ENCODE assay signal across 15 cellular contexts in genomic region chr1:8434104-8434503, GRCh38.
A peak's percentile ranks its signal among the peaks of the same experiment; 100 is the strongest.
DNase-seq lines count a peak whose midpoint lies in the region; ATAC-seq and TF ChIP-seq lines count a peak whose summit lies in the region.
"Had no signal": no experiment of that assay in that cellular context is flagged by ENCODE, and none has a peak within 500 bp of the region (broad histone marks: within the 10 kb centered on the region; RNA-seq: fewer than 3 reads in every experiment).

No MANE protein-coding gene starts in this region.

- H4K5ac ChIP-seq in mesendoderm (ENCODE audit: low read length): no peak overlapping the region

- TF ChIP-seq EP300 in esophagus muscularis mucosa (IDR thresholded peaks at IDR 0.05): no peak

- H3K4me3 Mint-ChIP-seq in neural crest cell: peak overlapping the region; percentile 6
- H3K4me3 Mint-ChIP-seq in stimulated activated naive B cell treated with anti-CD40 and anti-IgM and Interleukin-4, amounts not matched to agents 10 μg/mL and 1 μg/mL and 100 μg/mL, for 72 hours: no peak overlapping the region
- H3K4me3 Mint-ChIP-seq: B cell; CD4-positive, alpha-beta memory T cell; H9 had no signal

- no peak overlapping the region for H3K56ac ChIP-seq in mesendoderm (ENCODE audit: low read length)

- ATAC-seq in mucosa of descending colon (peak; percentile 34), GM19467 (IDR thresholded peaks at IDR 0.05; ENCODE audit: unreplicated experiment) (no peak)
- ATAC-seq in stimulated activated naive B cell treated with anti-CD40 and anti-IgM and Interleukin-4, amounts not matched to agents 10 μg/mL and 1 μg/mL and 100 μg/mL, for 72 hours (replicated peaks): no peak
- ATAC-seq: GM12878 had no signal

- H3K18ac ChIP-seq in mesendoderm (ENCODE audit: low read length): no peak overlapping the region

- no peak overlapping the region for H3K27ac Mint-ChIP-seq in neural crest cell (ENCODE audit: unreplicated experiment)
- no peak overlapping the region for H3K27ac Mint-ChIP-seq in stimulated activated naive B cell treated with anti-CD40 and anti-IgM and Interleukin-4, amounts not matched to agents 10 μg/mL and 1 μg/mL and 100 μg/mL, for 72 hours
- H3K27ac Mint-ChIP-seq: B cell had no signal

- no peak overlapping the region for H2AK5ac ChIP-seq in mesendoderm (ENCODE audit: low read length)

- H3K9ac ChIP-seq in OCI-LY1 (ENCODE audit: low read length) (no peak overlapping the region; the same call in 1 of the 2 replicates), mesendoderm (ENCODE audit: low read length) (no peak overlapping the region)

- H3K4ac ChIP-seq in mesendoderm (ENCODE audit: low read depth, low read length): no peak overlapping the region

- no peaks in the 10 kb centered on the region for H3K36me3 ChIP-seq in OCI-LY1 (ENCODE audit: insufficient read depth, low read length)
- no peaks in the 10 kb centered on the region for H3K36me3 ChIP-seq in mucosa of descending colon (ENCODE audit: low read depth)
- H3K36me3 ChIP-seq in mesendoderm (ENCODE audit: control insufficient read depth, insufficient read depth, low read length): no peaks in the 10 kb centered on the region
- H3K36me3 ChIP-seq in esophagus muscularis mucosa: no peaks in the 10 kb centered on the region

- no peak overlapping the region for H2BK120ac ChIP-seq in mesendoderm (ENCODE audit: low read depth, low read length)

- no peak overlapping the region for H2AFZ ChIP-seq in OCI-LY1 (ENCODE audit: low read length)

- peaks cover 4% of the 10 kb centered on the region; the same call in 1 of the 2 replicates for H3F3A ChIP-seq in OCI-LY1 (ENCODE audit: insufficient read depth, low read length)

- H3K36me3 Mint-ChIP-seq in neural crest cell (ENCODE audit: low read depth): peaks cover 3% of the 10 kb centered on the region
- H3K36me3 Mint-ChIP-seq in stimulated activated naive B cell treated with anti-CD40 and anti-IgM and Interleukin-4, amounts not matched to agents 10 μg/mL and 1 μg/mL and 100 μg/mL, for 72 hours: peaks cover 15 to 34% of the 10 kb centered on the region in 2 donors

- DNase-seq in mucosa of descending colon (no peak), neural crest cell (ENCODE audit: low read depth, low spot score) (no peak), mesendoderm (no peak), esophagus muscularis mucosa (ENCODE audit: extremely low spot score) (no peak)
- DNase-seq in stimulated activated naive B cell treated with anti-CD40 and anti-IgM and Interleukin-4, amounts not matched to agents 10 μg/mL and 1 μg/mL and 100 μg/mL, for 72 hours: no peak
- DNase-seq: C1 segment of cervical spinal cord; CD4-positive, alpha-beta memory T cell; DMS79; GOT3; H9 had no signal

- H3K27me3 ChIP-seq in OCI-LY1 (ENCODE audit: insufficient read depth, low read length) (no peaks in the 10 kb centered on the region), mesendoderm (ENCODE audit: insufficient read depth, low read length, poor library complexity) (no peaks in the 10 kb centered on the region), esophagus muscularis mucosa (no peaks in the 10 kb centered on the region)

- no peak overlapping the region for H2BK15ac ChIP-seq in mesendoderm (replicated peaks; ENCODE audit: low read depth)

- peaks cover 90% of the 10 kb centered on the region for H3K4me1 ChIP-seq in OCI-LY1 (ENCODE audit: insufficient read depth, low read length, severe bottlenecking)
- peaks cover 3% of the 10 kb centered on the region for H3K4me1 ChIP-seq in mucosa of descending colon (ENCODE audit: low read depth)
- H3K4me1 ChIP-seq in mesendoderm (ENCODE audit: control insufficient read depth, low read depth, low read length): peaks cover 4% of the 10 kb centered on the region
- peaks cover 19 to 56% (median 35%) of the 10 kb centered on the region in 4 donors for H3K4me1 ChIP-seq in esophagus muscularis mucosa

- no peaks in the 10 kb centered on the region for H3K79me2 ChIP-seq in OCI-LY1 (ENCODE audit: insufficient read depth, low read length)
- no peaks in the 10 kb centered on the region for H3K79me2 ChIP-seq in mesendoderm (ENCODE audit: control insufficient read depth, insufficient read depth, low read length)

- no peak overlapping the region for H4K8ac ChIP-seq in mesendoderm (ENCODE audit: low read depth, low read length)

- TF ChIP-seq CTCF in OCI-LY1 (IDR thresholded peaks at IDR 0.05; ENCODE audit: low read length) (no peak), mucosa of descending colon (IDR thresholded peaks at IDR 0.05) (no peak), neural crest cell (conservative IDR thresholded peaks at IDR 0.05) (no peak), esophagus muscularis mucosa (IDR thresholded peaks at IDR 0.05) (no peak)

- H3K4me1 Mint-ChIP-seq in neural crest cell: peaks cover 44% of the 10 kb centered on the region
- peaks cover 45 to 52% of the 10 kb centered on the region in 2 donors for H3K4me1 Mint-ChIP-seq in stimulated activated naive B cell treated with anti-CD40 and anti-IgM and Interleukin-4, amounts not matched to agents 10 μg/mL and 1 μg/mL and 100 μg/mL, for 72 hours

- TF ChIP-seq POLR2A in esophagus muscularis mucosa (IDR thresholded peaks at IDR 0.05; ENCODE audit: low read depth): no peak

- H3K79me1 ChIP-seq in mesendoderm (ENCODE audit: low read length): peaks cover 12% of the 10 kb centered on the region

- no CpG with 5 or more reads among the region's 4 CpGs for WGBS in mesendoderm (ENCODE audit: extremely low coverage, insufficient coverage, low lambda C conversion rate)
- WGBS in esophagus muscularis mucosa: 98% methylated on average over 4 of the region's 4 CpGs

- H3K9me3 Mint-ChIP-seq in neural crest cell: no peaks in the 10 kb centered on the region
- no peaks in the 10 kb centered on the region for H3K9me3 Mint-ChIP-seq in stimulated activated naive B cell treated with anti-CD40 and anti-IgM and Interleukin-4, amounts not matched to agents 10 μg/mL and 1 μg/mL and 100 μg/mL, for 72 hours
- H3K9me3 Mint-ChIP-seq: CD4-positive, alpha-beta memory T cell; H9 had no signal

- no peaks in the 10 kb centered on the region for H3K9me2 ChIP-seq in OCI-LY1 (ENCODE audit: low read depth, low read length)

- no peak overlapping the region for H3K23ac ChIP-seq in mesendoderm (ENCODE audit: low read length)

- H3K9me3 ChIP-seq in OCI-LY1 (ENCODE audit: low read length) (no peaks in the 10 kb centered on the region), mucosa of descending colon (no peaks in the 10 kb centered on the region), esophagus muscularis mucosa (no peaks in the 10 kb centered on the region)

- H3K27ac ChIP-seq in OCI-LY1 (ENCODE audit: low read depth, low read length, poor library complexity, severe bottlenecking) (peak overlapping the region; percentile 95), mesendoderm (ENCODE audit: low read depth, low read length) (no peak overlapping the region), esophagus muscularis mucosa (replicated peaks in 1 of 4) (no peak overlapping the region)
- H3K27ac ChIP-seq: HL-60 had no signal

- H3K4me2 ChIP-seq in OCI-LY1 (ENCODE audit: low read length) (peak overlapping the region; percentile 45; the same call in 1 of the 2 replicates), mesendoderm (ENCODE audit: low read length) (no peak overlapping the region)

- intact Hi-C loops in mucosa of descending colon (cut with DNase I, micrococcal nuclease) (no loop called here), esophagus muscularis mucosa (cut with DNase I) (no loop called here)

- no peaks in the 10 kb centered on the region for H4K20me1 ChIP-seq in OCI-LY1 (ENCODE audit: insufficient read depth, low read length)

- no peak overlapping the region for H2BK5ac ChIP-seq in mesendoderm (ENCODE audit: low read length)

- no peaks in the 10 kb centered on the region for H3K27me3 Mint-ChIP-seq in neural crest cell (ENCODE audit: low read depth)
- H3K27me3 Mint-ChIP-seq in stimulated activated naive B cell treated with anti-CD40 and anti-IgM and Interleukin-4, amounts not matched to agents 10 μg/mL and 1 μg/mL and 100 μg/mL, for 72 hours: no peaks in the 10 kb centered on the region
- H3K27me3 Mint-ChIP-seq: B cell; CD4-positive, alpha-beta memory T cell had no signal

- H3K4me3 ChIP-seq in OCI-LY1 (ENCODE audit: low read depth, low read length, poor library complexity, severe bottlenecking): no peak overlapping the region
- H3K4me3 ChIP-seq in mucosa of descending colon: no peak overlapping the region
- no peak overlapping the region for H3K4me3 ChIP-seq in mesendoderm (ENCODE audit: low read length)
- no peak overlapping the region for H3K4me3 ChIP-seq in esophagus muscularis mucosa
- H3K4me3 ChIP-seq: GM12878 had no signal
